In genomic region chr7:2202901-2203550, GRCh38 we compare ENCODE assay signal across 24 cellular contexts. TPM values are rescaled to one million over a fixed set of nuclear protein-coding genes. Genes with fewer than 3 reads are reported as not detected.
DNase-seq lines count a peak whose midpoint lies in the region; ATAC-seq, FAIRE-seq and TF ChIP-seq lines count a peak whose summit lies in the region.
"Had no signal": no experiment of that assay in that cellular context is flagged by ENCODE, and none has a peak within 500 bp of the region (broad histone marks: within the 10 kb centered on the region; RNA-seq: fewer than 3 reads in every experiment).

No MANE protein-coding gene starts in this region.

- no peaks in the 10 kb centered on the region for H3K36me3 ChIP-seq in cardiac muscle cell
- H3K36me3 ChIP-seq in astrocyte (ENCODE audit: insufficient read depth, low read length), result peaks cover 3% of the 10 kb centered on the region
- H3K36me3 ChIP-seq in upper lobe of right lung, result peaks cover 27% of the 10 kb centered on the region
- H3K36me3 ChIP-seq in uterus, result no peaks in the 10 kb centered on the region

- no peak overlapping the region for H2AFZ ChIP-seq in astrocyte (ENCODE audit: low read depth, low read length)

- peaks cover 20% of the 10 kb centered on the region for H3K36me3 Mint-ChIP-seq in astrocyte (ENCODE audit: low read depth, unreplicated experiment)
- peaks cover 27% of the 10 kb centered on the region for H3K36me3 Mint-ChIP-seq in nephron (ENCODE audit: low read depth)

- H3K4me1 Mint-ChIP-seq in astrocyte (ENCODE audit: low read depth, unreplicated experiment) (peaks cover 22% of the 10 kb centered on the region), nephron (peaks cover 39% of the 10 kb centered on the region)
- H3K4me1 Mint-ChIP-seq: activated CD4-positive, alpha-beta T cell treated with anti-CD3 and anti-CD28 coated beads, Interleukin-2, amount 10 ng/mL, durations not matched to agents 24 days and 14 days; activated CD8-positive, alpha-beta memory T cell treated with anti-CD3 and anti-CD28 coated beads, Interleukin-2, amount 10 ng/mL, durations not matched to agents 7 days and 5 days; stimulated activated naive CD8-positive, alpha-beta T cell treated with anti-CD3 and anti-CD28 coated beads, Interleukin-15, amount 100 ng/mL, for 72 hours had no signal

- ATAC-seq in left ventricle myocardium superior, result no peak
- ATAC-seq in upper lobe of right lung, result no peak
- ATAC-seq: activated CD8-positive, alpha-beta memory T cell treated with anti-CD3 and anti-CD28 coated beads, Interleukin-2, amount 10 ng/mL, durations not matched to agents 7 days and 5 days; left lung; psoas muscle; stimulated activated naive CD8-positive, alpha-beta T cell treated with anti-CD3 and anti-CD28 coated beads, Interleukin-15, amount 100 ng/mL, for 72 hours had no signal

- peaks cover 25% of the 10 kb centered on the region for H4K20me1 ChIP-seq in astrocyte (ENCODE audit: insufficient read depth, low read length)

- H3K27ac Mint-ChIP-seq in astrocyte (ENCODE audit: unreplicated experiment), result peak overlapping the region; percentile 41
- H3K27ac Mint-ChIP-seq in nephron, result peak overlapping the region in 2 of 3 experiments; percentile 61 to 65
- H3K27ac Mint-ChIP-seq: activated CD4-positive, alpha-beta T cell treated with anti-CD3 and anti-CD28 coated beads, Interleukin-2, amount 10 ng/mL, durations not matched to agents 24 days and 14 days; activated CD8-positive, alpha-beta memory T cell treated with anti-CD3 and anti-CD28 coated beads, Interleukin-2, amount 10 ng/mL, durations not matched to agents 7 days and 5 days; dendritic cell treated with granulocyte-macrophage colony-stimulating factor and Interleukin-4, amounts not matched to agents 40 ng/mL and 50 ng/mL, for 4 days; stimulated activated naive CD8-positive, alpha-beta T cell treated with anti-CD3 and anti-CD28 coated beads, Interleukin-15, amount 100 ng/mL, for 72 hours had no signal

- TF ChIP-seq POLR2A in GM12891 (IDR thresholded peaks at IDR 0.05; ENCODE audit: low read depth, low read length) (no peak), uterus (IDR thresholded peaks at IDR 0.05) (no peak)

- intact Hi-C loops in left ventricle myocardium superior (cut with micrococcal nuclease), result no loop called here
- intact Hi-C loops in upper lobe of right lung (cut with DNase I), result no loop called here
- intact Hi-C loops in uterus (cut with DNase I; ENCODE audit: low total_unique reads), result no loop called here

- H3K4me3 ChIP-seq in cardiac muscle cell (no peak overlapping the region), astrocyte (ENCODE audit: insufficient read depth, low read depth, low read length) (no peak overlapping the region), upper lobe of right lung (no peak overlapping the region), uterus (no peak overlapping the region)
- H3K4me3 ChIP-seq: adrenal gland, left lung, psoas muscle, tibial nerve had no signal

- no peak for FAIRE-seq in astrocyte (lab: Jason Lieb, UNC)
- no peak for FAIRE-seq in GM12891 (lab: Jason Lieb, UNC)

- H3K27ac ChIP-seq in cardiac muscle cell, result peak overlapping the region; percentile 85
- H3K27ac ChIP-seq in astrocyte (ENCODE audit: low read depth, low read length), result no peak overlapping the region
- H3K27ac ChIP-seq in upper lobe of right lung, result no peak overlapping the region
- no peak overlapping the region for H3K27ac ChIP-seq in uterus
- H3K27ac ChIP-seq: adrenal gland, HL-60, left lung, psoas muscle, tibial nerve had no signal

- H3K79me2 ChIP-seq in astrocyte (ENCODE audit: insufficient read depth, low read length), result no peaks in the 10 kb centered on the region

- no peak overlapping the region for H3K4me2 ChIP-seq in astrocyte (ENCODE audit: low read length)

- H3K27me3 Mint-ChIP-seq in astrocyte (ENCODE audit: low read depth, unreplicated experiment) (no peaks in the 10 kb centered on the region), nephron (ENCODE audit: low read depth) (peaks cover 4% of the 10 kb centered on the region)
- H3K27me3 Mint-ChIP-seq: activated CD4-positive, alpha-beta T cell treated with anti-CD3 and anti-CD28 coated beads, Interleukin-2, amount 10 ng/mL, durations not matched to agents 24 days and 14 days; activated CD8-positive, alpha-beta memory T cell treated with anti-CD3 and anti-CD28 coated beads, Interleukin-2, amount 10 ng/mL, durations not matched to agents 7 days and 5 days; dendritic cell treated with granulocyte-macrophage colony-stimulating factor and Interleukin-4, amounts not matched to agents 40 ng/mL and 50 ng/mL, for 4 days; stimulated activated naive CD8-positive, alpha-beta T cell treated with anti-CD3 and anti-CD28 coated beads, Interleukin-15, amount 100 ng/mL, for 72 hours had no signal

- no peak overlapping the region for H3K4me3 Mint-ChIP-seq in astrocyte (ENCODE audit: unreplicated experiment)
- H3K4me3 Mint-ChIP-seq in nephron, result no peak overlapping the region
- H3K4me3 Mint-ChIP-seq: activated CD4-positive, alpha-beta T cell treated with anti-CD3 and anti-CD28 coated beads, Interleukin-2, amount 10 ng/mL, durations not matched to agents 24 days and 14 days; activated CD8-positive, alpha-beta memory T cell treated with anti-CD3 and anti-CD28 coated beads, Interleukin-2, amount 10 ng/mL, durations not matched to agents 7 days and 5 days; dendritic cell treated with granulocyte-macrophage colony-stimulating factor and Interleukin-4, amounts not matched to agents 40 ng/mL and 50 ng/mL, for 4 days; stimulated activated naive CD8-positive, alpha-beta T cell treated with anti-CD3 and anti-CD28 coated beads, Interleukin-15, amount 100 ng/mL, for 72 hours had no signal

- TF ChIP-seq CTCF in cardiac muscle cell (IDR thresholded peaks at IDR 0.05; ENCODE audit: low read depth, low read length) (no peak), astrocyte (IDR thresholded peaks at IDR 0.05; ENCODE audit: insufficient read depth, low read depth, low read length) (no peak), nephron (IDR thresholded peaks at IDR 0.05; ENCODE audit: unreplicated experiment in 3 of 3) (no peak), upper lobe of right lung (IDR thresholded peaks at IDR 0.05) (no peak), uterus (IDR thresholded peaks at IDR 0.05) (no peak)

- H3K9me3 ChIP-seq in cardiac muscle cell (ENCODE audit: low read depth) (no peaks in the 10 kb centered on the region), astrocyte (ENCODE audit: insufficient read depth, low read depth, low read length) (no peaks in the 10 kb centered on the region), upper lobe of right lung (no peaks in the 10 kb centered on the region), uterus (no peaks in the 10 kb centered on the region)
- H3K9me3 ChIP-seq: adrenal gland, left lung, psoas muscle, tibial nerve had no signal

- no peaks in the 10 kb centered on the region for H3K9me3 Mint-ChIP-seq in astrocyte (ENCODE audit: unreplicated experiment)
- H3K9me3 Mint-ChIP-seq in nephron, result no peaks in the 10 kb centered on the region
- H3K9me3 Mint-ChIP-seq: activated CD4-positive, alpha-beta T cell treated with anti-CD3 and anti-CD28 coated beads, Interleukin-2, amount 10 ng/mL, durations not matched to agents 24 days and 14 days; dendritic cell treated with granulocyte-macrophage colony-stimulating factor and Interleukin-4, amounts not matched to agents 40 ng/mL and 50 ng/mL, for 4 days; stimulated activated naive CD8-positive, alpha-beta T cell treated with anti-CD3 and anti-CD28 coated beads, Interleukin-15, amount 100 ng/mL, for 72 hours had no signal

- DNase-seq in cardiac muscle cell (ENCODE audit: low read depth in 1 of 2, low spot score in 1 of 2), result no peak
- DNase-seq in left ventricle myocardium superior, result no peak
- DNase-seq in astrocyte (ENCODE audit: low read depth), result no peak
- peak; percentile 57 for DNase-seq in upper lobe of right lung
- no peak for DNase-seq in GM12891 (ENCODE audit: insufficient read length, low spot score)
- DNase-seq in uterus, result no peak
- no peak for DNase-seq in central memory CD4-positive, alpha-beta T cell
- DNase-seq: ACHN; activated CD4-positive, alpha-beta T cell treated with anti-CD3 and anti-CD28 coated beads, Interleukin-2, amount 10 ng/mL, durations not matched to agents 24 days and 14 days; activated CD8-positive, alpha-beta memory T cell treated with anti-CD3 and anti-CD28 coated beads, Interleukin-2, amount 10 ng/mL, durations not matched to agents 7 days and 5 days; activated gamma-delta T cell; Calu3; GOT3; left lung; NCI-H1105; psoas muscle; stimulated activated CD4-positive, alpha-beta T cell treated with anti-CD3 and anti-CD28 coated beads, Interleukin-4, amount 100 ng/mL, for 24 hours; stimulated activated naive CD8-positive, alpha-beta T cell treated with anti-CD3 and anti-CD28 coated beads, Interleukin-15, amount 100 ng/mL, for 72 hours; T-helper 2 cell had no signal

- H3K27me3 ChIP-seq in cardiac muscle cell (no peaks in the 10 kb centered on the region), astrocyte (ENCODE audit: insufficient read depth, low read length) (no peaks in the 10 kb centered on the region), upper lobe of right lung (no peaks in the 10 kb centered on the region), uterus (no peaks in the 10 kb centered on the region)
- H3K27me3 ChIP-seq: adrenal gland, left lung, tibial nerve had no signal

- H3K4me1 ChIP-seq in cardiac muscle cell (ENCODE audit: low read depth) (peaks cover 61% of the 10 kb centered on the region), astrocyte (ENCODE audit: insufficient read depth, low read length) (no peaks in the 10 kb centered on the region), upper lobe of right lung (peaks cover 4% of the 10 kb centered on the region), uterus (peaks cover 0 to 4% of the 10 kb centered on the region in 2 donors)
- H3K4me1 ChIP-seq: adrenal gland had no signal

- no peak overlapping the region for H3K9ac ChIP-seq in astrocyte (ENCODE audit: low read length)

TF ChIP-seq in GM12891, 5 proteins besides CTCF, POLR2A, EP300 and RAD21 (continues in another document):
- no peak for TF ChIP-seq POU2F2 (IDR thresholded peaks at IDR 0.05; ENCODE audit: low read depth, low read length)

RNA-seq across cellular contexts. Expression of gene MAD1L1, which starts 29.7 kb away (rescaled TPM):
- 56.2 and 70.6 TPM in 2 replicates for total RNA-seq in cardiac muscle cell
- 38.3 and 47.0 TPM in 2 replicates for polyA plus RNA-seq in cardiac muscle cell
- 19.1 TPM for total RNA-seq in left ventricle myocardium superior
- total RNA-seq in astrocyte, result 32.3 and 32.5 TPM in 2 replicates
- total RNA-seq in upper lobe of right lung, result 48.4 TPM
- 90.5 TPM for polyA plus RNA-seq in GM12891 (2012; ENCODE audit: low read depth, missing spikeins)
- total RNA-seq in uterus, result 10 to 100 TPM; 13.3 to 37.4 (median 33.1) TPM

RNA-seq across cellular contexts. Expression of gene MRM2, which starts 39.0 kb away (rescaled TPM):
- total RNA-seq in cardiac muscle cell (22.6 and 24.2 TPM in 2 replicates), left ventricle myocardium superior (23.5 TPM), astrocyte (22.5 and 22.6 TPM in 2 replicates), upper lobe of right lung (23.7 TPM), uterus (10 to 100 TPM in 2 of 4 donors, 1 to 10 TPM in 2; 2.1 to 29.4 (median 12.8) TPM)
- 35.6 and 53.5 TPM in 2 replicates for polyA plus RNA-seq in cardiac muscle cell
- 44.2 TPM for polyA plus RNA-seq in GM12891 (2012; ENCODE audit: low read depth, missing spikeins)

RNA-seq across cellular contexts. Expression of gene NUDT1, which starts 39.0 kb away (rescaled TPM):
- total RNA-seq in cardiac muscle cell (16.2 and 33.0 TPM in 2 replicates), left ventricle myocardium superior (13.2 TPM), astrocyte (10.2 and 12.0 TPM in 2 replicates), upper lobe of right lung (13.2 TPM), uterus (10 to 100 TPM in 1 of 4 donors, 1 to 10 TPM in 2, not detected in 1; 2.4 to 13.1 (median 7.6) TPM)
- polyA plus RNA-seq in cardiac muscle cell, result 33.8 and 37.5 TPM in 2 replicates
- polyA plus RNA-seq in GM12891 (2012; ENCODE audit: low read depth, missing spikeins), result 56.5 TPM
